In genomic region chr9:95108777-95109176, GRCh38 we compare ENCODE assay signal across 19 cellular contexts.
DNase-seq lines count a peak whose midpoint lies in the region; ATAC-seq and TF ChIP-seq lines count a peak whose summit lies in the region.
"Had no signal": no experiment of that assay in that cellular context is flagged by ENCODE, and none has a peak within 500 bp of the region (broad histone marks: within the 10 kb centered on the region; RNA-seq: fewer than 3 reads in every experiment).

No MANE protein-coding gene starts in this region.

- TF ChIP-seq CTCF in gastroesophageal sphincter (IDR thresholded peaks at IDR 0.05) (no peak), sigmoid colon (IDR thresholded peaks at IDR 0.05) (no peak), vagina (IDR thresholded peaks at IDR 0.05) (no peak), CD14-positive monocyte (IDR thresholded peaks at IDR 0.05) (no peak)

- no peaks in the 10 kb centered on the region for H3K27me3 ChIP-seq in gastroesophageal sphincter
- H3K27me3 ChIP-seq in sigmoid colon, result no peaks in the 10 kb centered on the region
- no peaks in the 10 kb centered on the region for H3K27me3 ChIP-seq in vagina

- H3K36me3 ChIP-seq in gastroesophageal sphincter (peaks cover 0 to 48% of the 10 kb centered on the region in 2 donors), sigmoid colon (peaks cover 0 to 63% (median 10%) of the 10 kb centered on the region in 4 donors), vagina (peaks cover 0 to 31% of the 10 kb centered on the region in 2 donors)

- H3K27ac ChIP-seq in gastroesophageal sphincter (peak overlapping the region in 3 of 4 donors; percentile 39 to 89 (median 87)), sigmoid colon (peak overlapping the region in 3 of 4 donors; percentile 25 to 72 (median 41)), vagina (peak overlapping the region; percentile 77)
- H3K27ac ChIP-seq: GM23248, HL-60 had no signal

- H3K4me1 Mint-ChIP-seq in T-helper 17 cell, result no peaks in the 10 kb centered on the region
- H3K4me1 Mint-ChIP-seq in CD14-positive monocyte, result no peaks in the 10 kb centered on the region
- H3K4me1 Mint-ChIP-seq: CD4-positive, alpha-beta memory T cell had no signal

- H3K36me3 Mint-ChIP-seq in T-helper 17 cell (ENCODE audit: low read depth), result no peaks in the 10 kb centered on the region
- H3K36me3 Mint-ChIP-seq in CD14-positive monocyte, result peaks cover 17 to 21% of the 10 kb centered on the region in 2 donors

- intact Hi-C loops in sigmoid colon (cut with DNase I), result no loop called here
- intact Hi-C loops in vagina (cut with DNase I), result no loop called here
- intact Hi-C loops in CD14-positive monocyte (cut with micrococcal nuclease), result no loop called here

- 86 to 100% methylated on average over 1 to 5 of the region's 5 CpGs for WGBS in gastroesophageal sphincter (ENCODE audit: low coverage in 1 of 2), 2 donors
- 95 to 97% methylated on average over 5 of the region's 5 CpGs for WGBS in sigmoid colon, 2 donors

- TF ChIP-seq POLR2A in gastroesophageal sphincter (IDR thresholded peaks at IDR 0.05), result no peak
- no peak for TF ChIP-seq POLR2A in sigmoid colon (IDR thresholded peaks at IDR 0.05)
- TF ChIP-seq POLR2A in vagina (IDR thresholded peaks at IDR 0.05), result no peak

- no peaks in the 10 kb centered on the region for H3K9me3 ChIP-seq in T-helper 17 cell (ENCODE audit: control insufficient read depth, low read length, poor library complexity, severe bottlenecking)
- H3K9me3 ChIP-seq in gastroesophageal sphincter, result no peaks in the 10 kb centered on the region
- H3K9me3 ChIP-seq in sigmoid colon, result no peaks in the 10 kb centered on the region
- H3K9me3 ChIP-seq in vagina, result no peaks in the 10 kb centered on the region

- H3K27ac Mint-ChIP-seq in T-helper 17 cell (peak overlapping the region; percentile 62), CD14-positive monocyte (no peak overlapping the region)
- H3K27ac Mint-ChIP-seq: CD4-positive, alpha-beta memory T cell had no signal

- peaks cover 0 to 52% (median 12%) of the 10 kb centered on the region in 3 donors for H3K4me1 ChIP-seq in gastroesophageal sphincter
- peaks cover 0 to 41% (median 28%) of the 10 kb centered on the region in 4 donors for H3K4me1 ChIP-seq in sigmoid colon
- peaks cover 43% of the 10 kb centered on the region for H3K4me1 ChIP-seq in vagina

- H3K4me3 ChIP-seq in gastroesophageal sphincter (no peak overlapping the region), sigmoid colon (no peak overlapping the region), vagina (no peak overlapping the region)
- H3K4me3 ChIP-seq: GM23248 had no signal

- H3K27me3 Mint-ChIP-seq in T-helper 17 cell (no peaks in the 10 kb centered on the region), CD14-positive monocyte (ENCODE audit: low read depth in 3 of 3) (no peaks in the 10 kb centered on the region)
- H3K27me3 Mint-ChIP-seq: CD4-positive, alpha-beta memory T cell had no signal

- no peak for ATAC-seq in T-helper 17 cell
- ATAC-seq in gastroesophageal sphincter, result no peak
- ATAC-seq: HCT116 had no signal

- H3K9me3 Mint-ChIP-seq in CD14-positive monocyte, result no peaks in the 10 kb centered on the region

- TF ChIP-seq EP300 in gastroesophageal sphincter (IDR thresholded peaks at IDR 0.05) (no peak), sigmoid colon (IDR thresholded peaks at IDR 0.05) (no peak)

- DNase-seq in T-helper 17 cell, result no peak
- DNase-seq in sigmoid colon, result no peak
- no peak for DNase-seq in vagina (ENCODE audit: extremely low spot score in 2 of 2)
- DNase-seq in CD1c-positive myeloid dendritic cell (ENCODE audit: extremely low spot score), result no peak
- DNase-seq in NCI-H1092 treated with DMSO at 0.1 percent for 48 hours (lab: John Stamatoyannopoulos, UW), result no peak
- no peak for DNase-seq in CD14-positive monocyte (ENCODE audit: low spot score)
- DNase-seq: ACHN; AML-193; CD4-positive, alpha-beta memory T cell; GM23248; NCI-H1417; NCI-H1930; NCI-H2171; NCI-H446 treated with DMSO at 0.1 percent for 48 hours; RPMI8226; SIG-M5 had no signal

- H3K4me3 Mint-ChIP-seq in T-helper 17 cell (no peak overlapping the region), CD14-positive monocyte (no peak overlapping the region)
- H3K4me3 Mint-ChIP-seq: CD4-positive, alpha-beta memory T cell had no signal
